ENCODE assay signal across 8 cellular contexts in the genomic region with DNA sequence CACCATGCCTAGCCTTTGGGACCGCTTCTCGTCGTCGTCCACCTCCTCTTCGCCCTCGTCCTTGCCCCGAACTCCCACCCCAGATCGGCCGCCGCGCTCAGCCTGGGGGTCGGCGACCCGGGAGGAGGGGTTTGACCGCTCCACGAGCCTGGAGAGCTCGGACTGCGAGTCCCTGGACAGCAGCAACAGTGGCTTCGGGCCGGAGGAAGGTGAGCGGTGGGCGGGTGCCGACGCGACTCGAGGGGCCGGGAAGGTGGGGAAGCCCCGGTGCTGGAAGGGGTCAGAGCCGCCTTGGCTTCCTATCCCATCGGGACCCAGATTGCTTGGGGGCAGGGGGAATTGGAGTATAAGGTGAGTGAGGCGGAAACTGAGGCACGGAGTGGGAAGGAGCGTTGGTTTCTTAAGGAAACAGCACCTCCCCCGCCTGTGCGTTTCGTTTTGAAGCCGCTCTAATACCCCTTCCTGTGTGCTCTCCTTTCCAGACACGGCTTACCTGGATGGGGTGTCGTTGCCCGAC. TPM values are rescaled to one million over a fixed set of nuclear protein-coding genes. Genes with fewer than 3 reads are reported as not detected.
DNase-seq lines count a peak whose midpoint lies in the region; ATAC-seq, FAIRE-seq and TF ChIP-seq lines count a peak whose summit lies in the region.

No MANE protein-coding gene starts in this region.

- H3K4me3 Mint-ChIP-seq in nephron, result peak overlapping the region; percentile 97 to 98 (median 97)

- peaks cover 39% of the 10 kb centered on the region for H3K4me1 ChIP-seq in OCI-LY7 (ENCODE audit: insufficient read depth, low read length, poor library complexity, severe bottlenecking)
- H3K4me1 ChIP-seq in endothelial cell of umbilical vein (ENCODE audit: control insufficient read depth, extremely low read depth, insufficient read depth, low read length), result peaks cover 23% of the 10 kb centered on the region

- no peak for FAIRE-seq in endothelial cell of umbilical vein (lab: Jason Lieb, UNC)

- no peak for TF ChIP-seq CTCF in OCI-LY7 (conservative IDR thresholded peaks at IDR 0.05; ENCODE audit: low read length)
- TF ChIP-seq CTCF in endothelial cell of umbilical vein (IDR thresholded peaks at IDR 0.05; ENCODE audit: extremely low read depth in 1 of 2, insufficient read depth in 1 of 2, low read depth in 1 of 2, low read length in 2 of 2), result no peak
- no peak for TF ChIP-seq CTCF in nephron (IDR thresholded peaks at IDR 0.05; ENCODE audit: unreplicated experiment in 3 of 3)

- no peaks in the 10 kb centered on the region for H4K20me1 ChIP-seq in OCI-LY7 (ENCODE audit: insufficient read depth, low read length)
- H4K20me1 ChIP-seq in endothelial cell of umbilical vein (replicated peaks; ENCODE audit: control insufficient read depth, extremely low read depth, insufficient read depth, low read length), result no peaks in the 10 kb centered on the region

- H3K4me3 ChIP-seq in OCI-LY7 (ENCODE audit: low read depth, low read length, poor library complexity, severe bottlenecking) (peak overlapping the region; percentile 77), endothelial cell of umbilical vein (replicated peaks in 1 of 3; ENCODE audit: insufficient read depth in 1 of 3, low read depth in 1 of 3, low read length in 3 of 3) (peak overlapping the region; percentile 37 to 68 (median 66))

- peak; percentile 54 for DNase-seq in NCI-H146 (lab: John Stamatoyannopoulos, UW)
- DNase-seq in NCI-H146 treated with DMSO at 0.1 percent for 48 hours (lab: John Stamatoyannopoulos, UW; ENCODE audit: unreplicated experiment), result no peak
- no peak for DNase-seq in OCI-LY7 (ENCODE audit: low spot score)
- DNase-seq in endothelial cell of umbilical vein (ENCODE audit: low read depth, low spot score), result no peak
- no peak for DNase-seq in GM19240 (ENCODE audit: insufficient read length, low spot score)
- no peak for DNase-seq in NCI-H526 (lab: John Stamatoyannopoulos, UW)

- H3K4me2 ChIP-seq in OCI-LY7 (ENCODE audit: low read length), result peak overlapping the region; percentile 97
- peak overlapping the region; percentile 70 for H3K4me2 ChIP-seq in endothelial cell of umbilical vein (ENCODE audit: insufficient read depth, low read length)

- H2AFZ ChIP-seq in OCI-LY7 (ENCODE audit: low read length) (no peak overlapping the region), endothelial cell of umbilical vein (ENCODE audit: low read depth, low read length) (peak overlapping the region; percentile 8)

- H3K79me2 ChIP-seq in OCI-LY7 (ENCODE audit: insufficient read depth, low read depth, low read length), result no peaks in the 10 kb centered on the region
- H3K79me2 ChIP-seq in endothelial cell of umbilical vein (ENCODE audit: control insufficient read depth, insufficient read depth, low read length), result peaks cover 16% of the 10 kb centered on the region

- CTCF ChIA-PET in OCI-LY7 (lab: Charles Lee; ENCODE audit: unreplicated experiment) (interaction anchor here (1.1 to 2.1 kb wide), 5 partner anchors 23 to 60 kb away, joined by 3 to 7 read pairs (median 4); no protein-coding TSS in a partner anchor), endothelial cell of umbilical vein (lab: Charles Lee) (interaction anchor here (0.9 to 9.4 kb wide), 22 partner anchors 11 to 378 kb away, joined by 3 to 214 read pairs (median 8); a partner anchor contains a TSS)

- H3K36me3 Mint-ChIP-seq in nephron (ENCODE audit: low read depth), result peaks cover 19% of the 10 kb centered on the region

- H3K27me3 Mint-ChIP-seq in nephron (ENCODE audit: low read depth), result peaks cover 3% of the 10 kb centered on the region

- no peaks in the 10 kb centered on the region for H3K9me3 ChIP-seq in OCI-LY7 (ENCODE audit: low read length)
- H3K9me3 ChIP-seq in endothelial cell of umbilical vein (replicated peaks; ENCODE audit: control insufficient read depth, insufficient read depth, low read length), result no peaks in the 10 kb centered on the region

- peaks cover 19% of the 10 kb centered on the region for H3K36me3 ChIP-seq in OCI-LY7 (ENCODE audit: insufficient read depth, low read length)
- peaks cover 0 to 7% of the 10 kb centered on the region in 2 experiments for H3K36me3 ChIP-seq in endothelial cell of umbilical vein (ENCODE audit: control insufficient read depth in 2 of 2, extremely low read depth in 1 of 2, insufficient read depth in 2 of 2, low read length in 2 of 2)

- H3K27ac Mint-ChIP-seq in nephron, result peak overlapping the region; percentile 93 to 99 (median 99)

- POLR2A ChIA-PET in OCI-LY7 (lab: Charles Lee) (interaction anchor here (0.9 to 5.5 kb wide), 17 partner anchors 8 to 57 kb away, joined by 3 to 42 read pairs (median 5); no protein-coding TSS in a partner anchor), endothelial cell of umbilical vein (lab: Charles Lee) (interaction anchor here (1.0 to 6.1 kb wide), 19 partner anchors 13 to 63 kb away, joined by 3 to 59 read pairs (median 8); a partner anchor contains a TSS)

- dilution Hi-C loops in endothelial cell of umbilical vein (cut with MboI; ENCODE audit: extremely low pct_ligation_motif_present, low sequenced_read_pairs), result no loop called here

- peaks cover 61% of the 10 kb centered on the region for H3K4me1 Mint-ChIP-seq in nephron

- no peak for TF ChIP-seq POLR2A in endothelial cell of umbilical vein (IDR thresholded peaks at IDR 0.05; ENCODE audit: low read depth, low read length)

- peak overlapping the region; percentile 9 for H3K27ac ChIP-seq in OCI-LY7 (ENCODE audit: low read depth, low read length, poor library complexity, severe bottlenecking)
- peak overlapping the region; percentile 59 for H3K27ac ChIP-seq in endothelial cell of umbilical vein (ENCODE audit: insufficient read depth, low read depth, low read length)

- H3K9me3 Mint-ChIP-seq in nephron, result no peaks in the 10 kb centered on the region

- H3K9me1 ChIP-seq in endothelial cell of umbilical vein (replicated peaks; ENCODE audit: control insufficient read depth, extremely low read depth, insufficient read depth, low read length), result no peaks in the 10 kb centered on the region

- peak overlapping the region; percentile 78 for H3K9ac ChIP-seq in endothelial cell of umbilical vein (replicated peaks; ENCODE audit: extremely low read depth, insufficient read depth, low read length)

- H3K27me3 ChIP-seq in endothelial cell of umbilical vein (ENCODE audit: control insufficient read depth in 2 of 2, insufficient read depth in 2 of 2, low read length in 2 of 2), result no peaks in the 10 kb centered on the region

- ATAC-seq in GM18861 (IDR thresholded peaks at IDR 0.05; ENCODE audit: unreplicated experiment), result no peak

- intact Hi-C loops in OCI-LY7 (cut with micrococcal nuclease; ENCODE audit: unreplicated experiment) (loop anchor here (1.0 to 2.0 kb wide), 2 partner anchors 23 to 61 kb away; no protein-coding TSS in a partner anchor), endothelial cell of umbilical vein (cut with micrococcal nuclease) (loop anchor here (1.0 kb wide), 1 partner anchor 148 kb away; no protein-coding TSS in a partner anchor)

- H3K9me2 ChIP-seq in OCI-LY7 (ENCODE audit: insufficient read depth, low read length), result no peaks in the 10 kb centered on the region

- BruUV-seq in OCI-LY7 (replicated peaks; lab: Mats Ljungman, UMichigan), result TSS peak; percentile 93
- TSS peak; percentile 88 for BruUV-seq in endothelial cell of umbilical vein (replicated peaks; lab: Mats Ljungman, UMichigan)

TF ChIP-seq in endothelial cell of umbilical vein, 7 proteins besides CTCF, POLR2A, EP300 and RAD21 (continues in another document):
- TF ChIP-seq, protein P1, sequence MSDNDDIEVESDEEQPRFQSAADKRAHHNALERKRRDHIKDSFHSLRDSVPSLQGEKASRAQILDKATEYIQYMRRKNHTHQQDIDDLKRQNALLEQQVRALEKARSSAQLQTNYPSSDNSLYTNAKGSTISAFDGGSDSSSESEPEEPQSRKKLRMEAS (IDR thresholded peaks at IDR 0.05; ENCODE audit: insufficient read depth, insufficient read length), result no peak
- TF ChIP-seq FOS (IDR thresholded peaks at IDR 0.05; ENCODE audit: borderline replicate concordance, insufficient read depth, low read length) (no peak), MYC (IDR thresholded peaks at IDR 0.05; ENCODE audit: low read depth, low read length) (no peak), EZH2 (IDR thresholded peaks at IDR 0.05; ENCODE audit: borderline replicate concordance, low read depth, low read length, severe bottlenecking) (no peak)

RNA-seq across cellular contexts. Expression of a gene that starts 0.5 kb away (rescaled TPM):
- total RNA-seq in OCI-LY7 (2014; rRNA removed; shearing (Covaris generic)), result 102 and 105 TPM in 2 replicates
- total RNA-seq in OCI-LY7 (2022) (32.8 and 91.8 TPM in 2 replicates), endothelial cell of umbilical vein (53.0 and 60.4 TPM in 2 replicates)
- polyA plus RNA-seq in endothelial cell of umbilical vein, result 64.2 and 65.3 TPM in 2 replicates
- 36.6 and 46.9 TPM in 2 replicates for polyA plus RNA-seq in endothelial cell of umbilical vein (2011; cell fraction: cytosol; rRNA removed)
- 55.1 and 67.4 TPM in 2 replicates for polyA plus RNA-seq in endothelial cell of umbilical vein (2011; cell fraction: nucleus; rRNA removed)
- 35.9 and 40.5 TPM in 2 replicates for polyA plus RNA-seq in endothelial cell of umbilical vein (2012)
- 64.6 and 66.6 TPM in 2 replicates for polyA minus RNA-seq in endothelial cell of umbilical vein
- 248 TPM for polyA minus RNA-seq in endothelial cell of umbilical vein (2011; cell fraction: cytosol; rRNA and poly(A)+ RNA removed)
- 57.9 and 87.9 TPM in 2 replicates for polyA minus RNA-seq in endothelial cell of umbilical vein (2011; cell fraction: nucleus; rRNA and poly(A)+ RNA removed)

RNA-seq across cellular contexts. Expression of a gene that starts 58.2 kb away (rescaled TPM):
- total RNA-seq in OCI-LY7 (2014; rRNA removed; shearing (Covaris generic)), result 19.3 and 27.1 TPM in 2 replicates
- 51.5 and 59.9 TPM in 2 replicates for total RNA-seq in OCI-LY7 (2022)
- 24.9 and 28.2 TPM in 2 replicates for total RNA-seq in endothelial cell of umbilical vein
- polyA plus RNA-seq in endothelial cell of umbilical vein, result 14.9 and 16.0 TPM in 2 replicates
- polyA plus RNA-seq in endothelial cell of umbilical vein (2011; cell fraction: cytosol; rRNA removed), result 19.2 and 19.8 TPM in 2 replicates
- 13.6 and 15.4 TPM in 2 replicates for polyA plus RNA-seq in endothelial cell of umbilical vein (2011; cell fraction: nucleus; rRNA removed)
- 24.8 and 28.0 TPM in 2 replicates for polyA plus RNA-seq in endothelial cell of umbilical vein (2012)
- polyA minus RNA-seq in endothelial cell of umbilical vein, result 15.5 and 29.6 TPM in 2 replicates
- polyA minus RNA-seq in endothelial cell of umbilical vein (2011; cell fraction: cytosol; rRNA and poly(A)+ RNA removed), result 30.7 TPM
- 14.8 and 16.6 TPM in 2 replicates for polyA minus RNA-seq in endothelial cell of umbilical vein (2011; cell fraction: nucleus; rRNA and poly(A)+ RNA removed)

RNA-seq across cellular contexts. Expression of a gene that starts 58.5 kb away (rescaled TPM):
- 48.4 and 68.0 TPM in 2 replicates for total RNA-seq in OCI-LY7 (2014; rRNA removed; shearing (Covaris generic))
- 84.7 and 92.8 TPM in 2 replicates for total RNA-seq in OCI-LY7 (2022)
- 44.2 and 44.4 TPM in 2 replicates for total RNA-seq in endothelial cell of umbilical vein
- 32.2 and 38.1 TPM in 2 replicates for polyA plus RNA-seq in endothelial cell of umbilical vein
- 43.3 and 47.2 TPM in 2 replicates for polyA plus RNA-seq in endothelial cell of umbilical vein (2011; cell fraction: cytosol; rRNA removed)
- 16.6 and 16.9 TPM in 2 replicates for polyA plus RNA-seq in endothelial cell of umbilical vein (2011; cell fraction: nucleus; rRNA removed)
- polyA plus RNA-seq in endothelial cell of umbilical vein (2012), result 39.8 and 46.4 TPM in 2 replicates
- polyA minus RNA-seq in endothelial cell of umbilical vein, result 21.9 and 28.2 TPM in 2 replicates
- polyA minus RNA-seq in endothelial cell of umbilical vein (2011; cell fraction: cytosol; rRNA and poly(A)+ RNA removed), result 20.9 TPM
- 3.8 and 5.8 TPM in 2 replicates for polyA minus RNA-seq in endothelial cell of umbilical vein (2011; cell fraction: nucleus; rRNA and poly(A)+ RNA removed)
